Comparison of ENCODE assay signal across 6 cellular contexts in the genomic region with DNA sequence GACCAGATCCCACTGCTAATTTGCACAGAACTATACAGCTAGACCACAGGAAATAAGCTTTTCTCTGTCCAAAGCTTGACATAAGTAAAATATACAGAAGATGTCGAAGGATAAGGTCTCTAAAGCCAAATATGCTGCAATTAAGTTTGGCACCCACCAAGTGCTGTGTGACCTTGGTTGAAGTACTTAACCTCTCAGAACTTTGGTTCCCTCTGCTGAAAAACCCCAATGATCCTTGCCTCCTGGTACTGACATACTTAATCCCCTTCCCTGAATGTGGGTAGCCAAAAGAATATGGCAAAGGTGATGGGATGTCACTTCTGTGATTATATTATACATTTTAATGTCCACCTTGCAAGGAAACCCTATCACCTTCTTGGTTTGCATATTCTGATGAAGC.
"Had no signal": no experiment of that assay in that cellular context is flagged by ENCODE, and none has a peak within 500 bp of the region (broad histone marks: within the 10 kb centered on the region; RNA-seq: fewer than 3 reads in every experiment).

No MANE protein-coding gene starts in this region.

- FAIRE-seq: HTR-8/SVneo had no signal

- H3K4me3 Mint-ChIP-seq: IgD-negative memory B cell had no signal

- H3K27ac ChIP-seq: HL-60, KMS-11 had no signal

- H3K4me2 ChIP-seq: KMS-11 had no signal

- H3K9ac ChIP-seq: KMS-11 had no signal

- H3K27me3 Mint-ChIP-seq: IgD-negative memory B cell had no signal

- H3K27ac Mint-ChIP-seq: IgD-negative memory B cell had no signal

- DNase-seq: IMR-90, KG1 had no signal
